6 cellular contexts compared by ENCODE assay signal in the genomic region with DNA sequence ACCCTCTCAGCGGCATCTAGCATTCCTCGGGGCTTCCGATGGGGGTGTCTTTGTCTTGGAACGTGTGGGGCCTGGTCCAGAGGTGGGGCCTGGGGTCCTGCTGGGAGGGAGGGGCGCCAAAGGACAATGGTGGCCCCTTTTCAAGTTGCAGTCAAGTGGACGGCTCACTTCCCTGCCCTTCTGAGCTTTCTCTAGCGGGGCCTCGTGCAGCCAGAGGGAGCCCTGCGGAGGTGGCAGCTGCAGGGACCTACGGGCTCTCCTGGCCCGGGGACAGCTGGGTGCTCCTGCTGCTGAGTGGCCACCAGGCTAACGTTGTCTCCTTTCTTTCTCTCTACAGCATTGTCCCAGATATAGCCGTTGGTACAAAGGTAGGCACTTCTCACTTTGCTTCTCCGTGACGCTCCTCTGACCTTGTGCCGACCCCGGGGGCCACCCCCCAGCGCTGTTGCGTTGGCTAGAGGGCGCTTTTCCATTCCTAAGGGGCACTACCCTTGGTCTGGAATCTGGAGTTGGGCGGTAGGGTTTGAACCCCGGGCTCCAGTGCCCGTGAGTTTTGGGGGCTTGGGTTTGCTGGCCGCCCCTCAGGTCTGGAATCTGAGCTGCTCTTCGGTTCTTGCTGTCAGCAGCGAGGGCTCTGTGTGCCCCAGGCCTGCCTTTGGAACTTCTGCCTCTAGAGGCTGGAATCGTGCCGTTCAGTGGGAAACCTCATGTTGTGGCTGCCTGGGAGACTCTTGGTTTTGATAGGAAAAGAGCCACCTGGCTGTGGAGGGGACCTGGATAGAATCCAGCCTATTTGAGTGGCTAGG. TPM values are rescaled to one million over a fixed set of nuclear protein-coding genes. Genes with fewer than 3 reads are reported as not detected.
DNase-seq lines count a peak whose midpoint lies in the region; ATAC-seq lines count a peak whose summit lies in the region.

No MANE protein-coding gene starts in this region.

- H3K4me3 Mint-ChIP-seq in activated CD4-positive, alpha-beta T cell treated with anti-CD3 and anti-CD28 coated beads for 36 hours = peak overlapping the region; percentile 86
- peak overlapping the region; percentile 82 to 91 (median 88) for H3K4me3 Mint-ChIP-seq in naive thymus-derived CD8-positive, alpha-beta T cell

- CTCF ChIA-PET in activated CD4-positive, alpha-beta T cell treated with anti-CD3 and anti-CD28 coated beads for 36 hours (lab: Charles Lee) = no interaction called here

- no peaks in the 10 kb centered on the region for H3K9me3 Mint-ChIP-seq in activated CD4-positive, alpha-beta T cell treated with anti-CD3 and anti-CD28 coated beads for 36 hours (ENCODE audit: low read depth)
- H3K9me3 Mint-ChIP-seq in naive thymus-derived CD8-positive, alpha-beta T cell = no peaks in the 10 kb centered on the region

- no peaks in the 10 kb centered on the region for H3K27me3 Mint-ChIP-seq in activated CD4-positive, alpha-beta T cell treated with anti-CD3 and anti-CD28 coated beads for 36 hours
- H3K27me3 Mint-ChIP-seq in naive thymus-derived CD8-positive, alpha-beta T cell = no peaks in the 10 kb centered on the region

- POLR2A ChIA-PET in activated CD4-positive, alpha-beta T cell treated with anti-CD3 and anti-CD28 coated beads for 36 hours (lab: Charles Lee) = interaction anchor here (0.5 to 1.5 kb wide), 4 partner anchors 11 to 470 kb away, joined by 4 to 9 read pairs (median 6); a partner anchor contains a TSS
- POLR2A ChIA-PET in naive thymus-derived CD8-positive, alpha-beta T cell (lab: Charles Lee) = interaction anchor here (0.6 to 2.5 kb wide), 11 partner anchors 10 to 1143 kb away, joined by 3 to 8 read pairs (median 3); a partner anchor contains a TSS

- H3K27ac Mint-ChIP-seq in activated CD4-positive, alpha-beta T cell treated with anti-CD3 and anti-CD28 coated beads for 36 hours = peak overlapping the region; percentile 89
- peak overlapping the region; percentile 77 to 94 (median 88) for H3K27ac Mint-ChIP-seq in naive thymus-derived CD8-positive, alpha-beta T cell

- intact Hi-C loops in activated CD4-positive, alpha-beta T cell treated with anti-CD3 and anti-CD28 coated beads for 36 hours (cut with DNase I, micrococcal nuclease) = loop anchor here (5.0 kb wide), 5 partner anchors 137 to 1063 kb away; a partner anchor contains a TSS

- DNase-seq in activated CD4-positive, alpha-beta T cell treated with anti-CD3 and anti-CD28 coated beads for 36 hours = peak; percentile 42
- no peak for DNase-seq in activated CD4-positive, alpha-beta T cell treated with anti-CD3 and anti-CD28 coated beads, Interleukin-2, amount 50 U/mL, for 1 hour
- DNase-seq in astrocyte of the hippocampus (ENCODE audit: low read depth, low spot score) = peak; percentile 84
- DNase-seq in naive thymus-derived CD8-positive, alpha-beta T cell = no peak

- H3K36me3 Mint-ChIP-seq in activated CD4-positive, alpha-beta T cell treated with anti-CD3 and anti-CD28 coated beads for 36 hours (ENCODE audit: low read depth) = peaks cover 51% of the 10 kb centered on the region
- H3K36me3 Mint-ChIP-seq in naive thymus-derived CD8-positive, alpha-beta T cell = peaks cover 0 to 32% (median 0%) of the 10 kb centered on the region in 3 donors

- no peak for ATAC-seq in activated CD4-positive, alpha-beta T cell treated with anti-CD3 and anti-CD28 coated beads for 36 hours
- ATAC-seq in naive thymus-derived CD8-positive, alpha-beta T cell = no peak
- ATAC-seq in HG03432 (IDR thresholded peaks at IDR 0.05; ENCODE audit: unreplicated experiment) (no peak), HG03135 (IDR thresholded peaks at IDR 0.05; ENCODE audit: unreplicated experiment) (no peak)

- H3K4me1 Mint-ChIP-seq in activated CD4-positive, alpha-beta T cell treated with anti-CD3 and anti-CD28 coated beads for 36 hours = peaks cover 42% of the 10 kb centered on the region
- peaks cover 22 to 55% (median 50%) of the 10 kb centered on the region in 4 donors for H3K4me1 Mint-ChIP-seq in naive thymus-derived CD8-positive, alpha-beta T cell

RNA-seq across cellular contexts. Expression of a gene that starts 2.0 kb away (rescaled TPM):
- total RNA-seq in activated CD4-positive, alpha-beta T cell treated with anti-CD3 and anti-CD28 coated beads for 36 hours = 100 to 1,000 TPM; 584 to 738 TPM
- 100 to 1,000 TPM; 321 to 323 TPM for total RNA-seq in naive thymus-derived CD8-positive, alpha-beta T cell
- 100 to 1,000 TPM; 110 to 190 (median 110) TPM for polyA plus RNA-seq in naive thymus-derived CD8-positive, alpha-beta T cell

RNA-seq across cellular contexts. Expression of a gene that starts 22.5 kb away (rescaled TPM):
- not detected for total RNA-seq in activated CD4-positive, alpha-beta T cell treated with anti-CD3 and anti-CD28 coated beads for 36 hours
- not detected for total RNA-seq in naive thymus-derived CD8-positive, alpha-beta T cell
- polyA plus RNA-seq in naive thymus-derived CD8-positive, alpha-beta T cell = not detected

RNA-seq across cellular contexts. Expression of a gene that starts 28.4 kb away (rescaled TPM):
- total RNA-seq in activated CD4-positive, alpha-beta T cell treated with anti-CD3 and anti-CD28 coated beads for 36 hours = not detected
- under 1 TPM; 0.21 to 0.36 TPM for total RNA-seq in naive thymus-derived CD8-positive, alpha-beta T cell
- polyA plus RNA-seq in naive thymus-derived CD8-positive, alpha-beta T cell = not detected

RNA-seq across cellular contexts. Expression of a gene that starts 41.5 kb away (rescaled TPM):
- not detected for total RNA-seq in activated CD4-positive, alpha-beta T cell treated with anti-CD3 and anti-CD28 coated beads for 36 hours
- total RNA-seq in naive thymus-derived CD8-positive, alpha-beta T cell = not detected
- not detected for polyA plus RNA-seq in naive thymus-derived CD8-positive, alpha-beta T cell

RNA-seq across cellular contexts. Expression of a gene that starts 48.4 kb away (rescaled TPM):
- total RNA-seq in activated CD4-positive, alpha-beta T cell treated with anti-CD3 and anti-CD28 coated beads for 36 hours = under 1 TPM in 1 of 2 experiments, not detected in 1; 0.07 TPM
- not detected for total RNA-seq in naive thymus-derived CD8-positive, alpha-beta T cell
- not detected for polyA plus RNA-seq in naive thymus-derived CD8-positive, alpha-beta T cell

Comparison
In these comparisons a context has a peak if more than half of its experiments do, and no peak if none do; other contexts are left out.
1. DNase-seq: peak in activated CD4-positive, alpha-beta T cell treated with anti-CD3 and anti-CD28 coated beads for 36 hours (single experiment) and astrocyte of the hippocampus (single experiment); none in activated CD4-positive, alpha-beta T cell treated with anti-CD3 and anti-CD28 coated beads, Interleukin-2, amount 50 U/mL, for 1 hour (single experiment) and naive thymus-derived CD8-positive, alpha-beta T cell (0 of 10).